8 cellular contexts compared by ENCODE assay signal in the genomic region with DNA sequence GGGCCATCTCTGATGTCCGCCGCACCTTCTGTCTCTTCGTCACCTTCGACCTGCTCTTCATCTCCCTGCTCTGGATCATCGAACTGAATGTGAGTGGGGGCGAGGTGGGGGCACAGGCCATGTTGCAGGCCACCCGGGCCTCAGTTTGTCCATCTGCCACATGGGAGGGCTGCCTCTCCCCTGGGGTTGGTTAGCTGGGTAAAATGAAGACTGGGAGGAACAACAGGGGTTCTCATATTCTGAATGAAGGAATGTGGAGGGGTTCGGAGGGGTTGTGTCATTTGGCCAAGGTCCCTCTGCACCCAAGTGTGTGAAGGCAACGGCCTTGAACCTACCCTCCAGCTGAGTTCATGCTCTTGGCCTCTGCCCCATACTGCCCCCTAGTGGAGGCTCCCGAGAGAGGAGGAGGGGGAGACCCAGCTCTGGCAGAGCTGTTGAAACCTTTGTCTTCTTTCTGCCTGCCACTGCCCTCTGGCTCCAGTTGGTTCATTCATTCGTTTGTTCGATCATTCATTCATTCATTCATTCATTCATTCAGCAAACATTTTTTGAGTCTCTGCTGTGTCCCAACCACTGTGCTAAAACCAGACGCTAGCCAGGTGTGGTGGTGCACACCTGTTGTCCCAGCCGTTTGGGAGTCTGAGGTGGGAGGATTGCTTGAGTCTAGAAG. TPM values are rescaled to one million over a fixed set of nuclear protein-coding genes. Genes with fewer than 3 reads are reported as not detected.
DNase-seq lines count a peak whose midpoint lies in the region; ATAC-seq and TF ChIP-seq lines count a peak whose summit lies in the region.

No MANE protein-coding gene starts in this region.

- no TSS peak for BruUV-seq in mammary epithelial cell (replicated peaks; lab: Mats Ljungman, UMichigan)

- no peaks in the 10 kb centered on the region for H4K20me1 ChIP-seq in mammary epithelial cell (ENCODE audit: insufficient read depth, low read length)

- TF ChIP-seq CTCF in mammary epithelial cell (conservative IDR thresholded peaks at IDR 0.05 in 1 of 2, IDR thresholded peaks at IDR 0.05 in 1 of 2; ENCODE audit: extremely low read depth in 1 of 2, insufficient read depth in 1 of 2, low read depth in 1 of 2, low read length in 2 of 2), result peak; percentile 90 to 95

- peaks cover 3% of the 10 kb centered on the region for H3K79me2 ChIP-seq in mammary epithelial cell (ENCODE audit: insufficient read depth, low read length)

- no peak overlapping the region for H3K4me2 ChIP-seq in mammary epithelial cell (ENCODE audit: insufficient read depth, low read depth, low read length)

- in situ Hi-C loops in mammary epithelial cell (cut with MboI; ENCODE audit: low sequenced_read_pairs in 2 of 2), result no loop called here

- H3K9ac ChIP-seq in mammary epithelial cell (ENCODE audit: insufficient read depth, low read length), result no peak overlapping the region

- dilution Hi-C loops in mammary epithelial cell (cut with HindIII; ENCODE audit: low sequenced_read_pairs), result no loop called here

- no peak overlapping the region for H3K27ac ChIP-seq in mammary epithelial cell (ENCODE audit: insufficient read depth, low read depth, low read length)

- no peak for ATAC-seq in HG03469 (IDR thresholded peaks at IDR 0.05; ENCODE audit: unreplicated experiment)
- ATAC-seq in GM19452 (IDR thresholded peaks at IDR 0.05; ENCODE audit: unreplicated experiment), result no peak

- H3K36me3 ChIP-seq in mammary epithelial cell (ENCODE audit: insufficient read depth, low read length), result no peaks in the 10 kb centered on the region

- H3K4me3 ChIP-seq in mammary epithelial cell (replicated peaks in 1 of 3; ENCODE audit: insufficient read depth in 1 of 3, low read depth in 2 of 3, low read length in 3 of 3), result no peak overlapping the region

- H3K27me3 ChIP-seq in mammary epithelial cell (ENCODE audit: insufficient read depth, low read length), result no peaks in the 10 kb centered on the region

- H2AFZ ChIP-seq in mammary epithelial cell (ENCODE audit: low read depth, low read length), result no peak overlapping the region

- DNase-seq in EL, result peak; percentile 47
- peak; percentile 39 to 49 for DNase-seq in Kasumi-1 (lab: John Stamatoyannopoulos, UW)
- DNase-seq in activated CD4-positive, CD25-positive, alpha-beta regulatory T cell treated with anti-CD3 and anti-CD28 coated beads, Interleukin-2, amount 50 U/mL, for 16 hours (ENCODE audit: low read depth, low spot score), result peak; percentile 63
- no peak for DNase-seq in mammary epithelial cell
- DNase-seq in left kidney (ENCODE audit: low read depth, low spot score), result peak; percentile 80
- peak; percentile 51 to 67 (median 66) for DNase-seq in stimulated activated CD4-positive, alpha-beta T cell treated with anti-CD3 and anti-CD28 coated beads, TNF-alpha, amount 100 ng/mL, for 4 hours (ENCODE audit: low read depth in 3 of 3)

- H3K9me3 ChIP-seq in mammary epithelial cell (replicated peaks; ENCODE audit: insufficient read depth, low read length), result no peaks in the 10 kb centered on the region

- intact Hi-C loops in mammary epithelial cell (cut with micrococcal nuclease), result no loop called here

- CTCF ChIA-PET in mammary epithelial cell (lab: Charles Lee; ENCODE audit: low non-redundant PET), result interaction anchor here (0.6 kb wide), 1 partner anchor 30 kb away, joined by 3 read pairs; no protein-coding TSS in a partner anchor

- H3K4me1 ChIP-seq in mammary epithelial cell (ENCODE audit: insufficient read depth, low read length), result no peaks in the 10 kb centered on the region

- 55% methylated on average over 14 of the region's 14 CpGs for WGBS in mammary epithelial cell (ENCODE audit: low coverage, missing lambda C conversion rate)

RNA-seq across cellular contexts. Expression of gene TCAP, which starts 11.4 kb away (rescaled TPM):
- under 1 TPM; 0.33 to 0.42 TPM for total RNA-seq in mammary epithelial cell
- polyA plus RNA-seq in mammary epithelial cell, result 0.10 TPM
- not detected for polyA minus RNA-seq in mammary epithelial cell

RNA-seq across cellular contexts. Expression of gene PNMT, which starts 14.5 kb away (rescaled TPM):
- total RNA-seq in mammary epithelial cell, result not detected
- polyA plus RNA-seq in mammary epithelial cell, result not detected
- not detected for polyA minus RNA-seq in mammary epithelial cell

RNA-seq across cellular contexts. Expression of gene STARD3, which starts 16.9 kb away (rescaled TPM):
- 10 to 100 TPM; 20.2 to 35.7 TPM for total RNA-seq in mammary epithelial cell
- polyA plus RNA-seq in mammary epithelial cell, result 36.7 TPM
- 18.9 TPM for polyA minus RNA-seq in mammary epithelial cell

RNA-seq across cellular contexts. Expression of gene PPP1R1B, which starts 27.0 kb away (rescaled TPM):
- under 1 TPM in 1 of 2 donors, not detected in 1; 0.17 TPM for total RNA-seq in mammary epithelial cell
- polyA plus RNA-seq in mammary epithelial cell, result 0.07 TPM
- polyA minus RNA-seq in mammary epithelial cell, result not detected

RNA-seq across cellular contexts. Expression of gene PGAP3, which starts 34.1 kb away (rescaled TPM):
- 10 to 100 TPM in 1 of 2 donors, 1 to 10 TPM in 1; 8.3 to 13.2 TPM for total RNA-seq in mammary epithelial cell
- 5.0 TPM for polyA plus RNA-seq in mammary epithelial cell
- polyA minus RNA-seq in mammary epithelial cell, result 6.7 TPM
